ENCODE assay signal across 37 cellular contexts in genomic region chr1:43002766-43003165, GRCh38.
"Had no signal": no experiment of that assay in that cellular context is flagged by ENCODE, and none has a peak within 500 bp of the region (broad histone marks: within the 10 kb centered on the region; RNA-seq: fewer than 3 reads in every experiment).

No MANE protein-coding gene starts in this region.

- H3K27ac Mint-ChIP-seq: activated CD4-positive, alpha-beta memory T cell treated with anti-CD3 and anti-CD28 coated beads, Interleukin-2, amount 10 ng/mL, durations not matched to agents 7 days and 5 days; activated CD4-positive, alpha-beta T cell treated with anti-CD3 and anti-CD28 coated beads for 36 hours; activated CD4-positive, alpha-beta T cell treated with anti-CD3 and anti-CD28 coated beads, Interleukin-2, amount 10 ng/mL, durations not matched to agents 7 days and 5 days; activated CD8-positive, alpha-beta memory T cell treated with anti-CD3 and anti-CD28 coated beads, Interleukin-2, amount 10 ng/mL, durations not matched to agents 7 days and 5 days; activated CD8-positive, alpha-beta T cell treated with anti-CD3 and anti-CD28 coated beads, Interleukin-2, amount 10 ng/mL, durations not matched to agents 7 days and 5 days; activated naive CD4-positive, alpha-beta T cell treated with anti-CD3 and anti-CD28 coated beads, Interleukin-2, amount 10 ng/mL, durations not matched to agents 7 days and 5 days; activated naive CD4-positive, alpha-beta T cell treated with anti-CD3 and anti-CD28 coated beads, Interleukin-2, amount 50 U/mL, for 24 hours; activated naive CD8-positive, alpha-beta T cell; activated naive CD8-positive, alpha-beta T cell treated with anti-CD3 and anti-CD28 coated beads, Interleukin-2, amount 10 ng/mL, durations not matched to agents 7 days and 5 days; activated naive CD8-positive, alpha-beta T cell treated with anti-CD3 and anti-CD28 coated beads, Interleukin-2, amount 50 U/mL, for 24 hours; activated T-cell treated with anti-CD3 and anti-CD28 coated beads, Interleukin-2, amount 50 U/mL, for 24 hours; activated T-helper 2 cell treated with anti-CD3 and anti-CD28 coated beads, Interferon-gamma antibody, Interleukin-2, Interleukin-4, amounts not matched to agents 10 μg/mL and 5 μg/mL and 100 μg/mL, durations not matched to agents 14 hours and 24 hours and 36 hours; T-helper 1 cell treated with Interleukin-12 subunit alpha and Interleukin-12 subunit beta and Interleukin-4 antibody, amounts not matched to agents 30 μg/mL and 1 μg/mL, for 36 hours; T-helper 2 cell treated with Interferon-gamma antibody and Interleukin-4, amounts not matched to agents 5 μg/mL and 100 μg/mL, for 36 hours; WTC11 had no signal

- H3K9me3 Mint-ChIP-seq: activated CD4-positive, alpha-beta memory T cell treated with anti-CD3 and anti-CD28 coated beads, Interleukin-2, amount 10 ng/mL, durations not matched to agents 7 days and 5 days; activated CD4-positive, alpha-beta T cell treated with anti-CD3 and anti-CD28 coated beads, Interleukin-2, amount 10 ng/mL, durations not matched to agents 7 days and 5 days; activated naive CD4-positive, alpha-beta T cell treated with anti-CD3 and anti-CD28 coated beads, Interleukin-2, amount 10 ng/mL, durations not matched to agents 7 days and 5 days; activated naive CD4-positive, alpha-beta T cell treated with anti-CD3 and anti-CD28 coated beads, Interleukin-2, amount 50 U/mL, for 24 hours; activated naive CD8-positive, alpha-beta T cell treated with anti-CD3 and anti-CD28 coated beads, Interleukin-2, amount 10 ng/mL, durations not matched to agents 7 days and 5 days; activated naive CD8-positive, alpha-beta T cell treated with anti-CD3 and anti-CD28 coated beads, Interleukin-2, amount 50 U/mL, for 24 hours; activated T-cell treated with anti-CD3 and anti-CD28 coated beads, Interleukin-2, amount 50 U/mL, for 24 hours; activated T-helper 2 cell treated with anti-CD3 and anti-CD28 coated beads, Interferon-gamma antibody, Interleukin-2, Interleukin-4, amounts not matched to agents 10 μg/mL and 5 μg/mL and 100 μg/mL, durations not matched to agents 14 hours and 24 hours and 36 hours; T-helper 1 cell treated with Interleukin-12 subunit alpha and Interleukin-12 subunit beta and Interleukin-4 antibody, amounts not matched to agents 30 μg/mL and 1 μg/mL, for 36 hours; T-helper 2 cell treated with Interferon-gamma antibody and Interleukin-4, amounts not matched to agents 5 μg/mL and 100 μg/mL, for 36 hours had no signal

- FAIRE-seq: TTC549 had no signal

- ATAC-seq: activated CD4-positive, alpha-beta T cell treated with anti-CD3 and anti-CD28 coated beads for 36 hours; activated CD4-positive, CD25-positive, alpha-beta regulatory T cell treated with anti-CD3 and anti-CD28 coated beads, Interleukin-2, amount 50 U/mL, for 24 hours; activated CD8-positive, alpha-beta memory T cell treated with anti-CD3 and anti-CD28 coated beads, Interleukin-2, amount 10 ng/mL, durations not matched to agents 7 days and 5 days; activated CD8-positive, alpha-beta T cell treated with anti-CD3 and anti-CD28 coated beads, Interleukin-2, amount 10 ng/mL, durations not matched to agents 7 days and 5 days; activated naive CD8-positive, alpha-beta T cell treated with anti-CD3 and anti-CD28 coated beads, Interleukin-2, amount 50 U/mL, for 24 hours; WTC11 had no signal

- H3K27me3 Mint-ChIP-seq: activated CD4-positive, alpha-beta memory T cell treated with anti-CD3 and anti-CD28 coated beads, Interleukin-2, amount 10 ng/mL, durations not matched to agents 7 days and 5 days; activated CD4-positive, alpha-beta T cell treated with anti-CD3 and anti-CD28 coated beads for 36 hours; activated CD4-positive, alpha-beta T cell treated with anti-CD3 and anti-CD28 coated beads, Interleukin-2, amount 10 ng/mL, durations not matched to agents 7 days and 5 days; activated CD8-positive, alpha-beta memory T cell treated with anti-CD3 and anti-CD28 coated beads, Interleukin-2, amount 10 ng/mL, durations not matched to agents 7 days and 5 days; activated naive CD4-positive, alpha-beta T cell treated with anti-CD3 and anti-CD28 coated beads, Interleukin-2, amount 50 U/mL, for 24 hours; activated naive CD8-positive, alpha-beta T cell; activated naive CD8-positive, alpha-beta T cell treated with anti-CD3 and anti-CD28 coated beads, Interleukin-2, amount 10 ng/mL, durations not matched to agents 7 days and 5 days; activated T-cell treated with anti-CD3 and anti-CD28 coated beads, Interleukin-2, amount 50 U/mL, for 24 hours had no signal

- H3K9me3 ChIP-seq: ascending aorta, breast epithelium had no signal

- H3K4me3 Mint-ChIP-seq: activated CD4-positive, alpha-beta memory T cell treated with anti-CD3 and anti-CD28 coated beads, Interleukin-2, amount 10 ng/mL, durations not matched to agents 7 days and 5 days; activated CD4-positive, alpha-beta T cell treated with anti-CD3 and anti-CD28 coated beads for 36 hours; activated CD4-positive, alpha-beta T cell treated with anti-CD3 and anti-CD28 coated beads, Interleukin-2, amount 10 ng/mL, durations not matched to agents 7 days and 5 days; activated CD8-positive, alpha-beta memory T cell treated with anti-CD3 and anti-CD28 coated beads, Interleukin-2, amount 10 ng/mL, durations not matched to agents 7 days and 5 days; activated CD8-positive, alpha-beta T cell treated with anti-CD3 and anti-CD28 coated beads, Interleukin-2, amount 10 ng/mL, durations not matched to agents 7 days and 5 days; activated naive CD4-positive, alpha-beta T cell treated with anti-CD3 and anti-CD28 coated beads, Interleukin-2, amount 10 ng/mL, durations not matched to agents 7 days and 5 days; activated naive CD4-positive, alpha-beta T cell treated with anti-CD3 and anti-CD28 coated beads, Interleukin-2, amount 50 U/mL, for 24 hours; activated naive CD8-positive, alpha-beta T cell; activated naive CD8-positive, alpha-beta T cell treated with anti-CD3 and anti-CD28 coated beads, Interleukin-2, amount 10 ng/mL, durations not matched to agents 7 days and 5 days; activated naive CD8-positive, alpha-beta T cell treated with anti-CD3 and anti-CD28 coated beads, Interleukin-2, amount 50 U/mL, for 24 hours; activated T-cell treated with anti-CD3 and anti-CD28 coated beads, Interleukin-2, amount 50 U/mL, for 24 hours; T-helper 1 cell treated with Interleukin-12 subunit alpha and Interleukin-12 subunit beta and Interleukin-4 antibody, amounts not matched to agents 30 μg/mL and 1 μg/mL, for 36 hours; T-helper 2 cell treated with Interferon-gamma antibody and Interleukin-4, amounts not matched to agents 5 μg/mL and 100 μg/mL, for 36 hours; WTC11 had no signal

- H3K27me3 ChIP-seq: ascending aorta, brain microvascular endothelial cell, breast epithelium had no signal

- H3K4me3 ChIP-seq: ascending aorta, breast epithelium had no signal

- H3K4me1 ChIP-seq: ascending aorta, breast epithelium had no signal

- H3K27ac ChIP-seq: ascending aorta, brain microvascular endothelial cell, breast epithelium, WERI-Rb-1 had no signal

- H3K4me1 Mint-ChIP-seq: activated CD4-positive, alpha-beta memory T cell treated with anti-CD3 and anti-CD28 coated beads, Interleukin-2, amount 10 ng/mL, durations not matched to agents 7 days and 5 days; activated CD4-positive, alpha-beta T cell treated with anti-CD3 and anti-CD28 coated beads for 36 hours; activated CD4-positive, alpha-beta T cell treated with anti-CD3 and anti-CD28 coated beads, Interleukin-2, amount 10 ng/mL, durations not matched to agents 7 days and 5 days; activated naive CD4-positive, alpha-beta T cell treated with anti-CD3 and anti-CD28 coated beads, Interleukin-2, amount 50 U/mL, for 24 hours had no signal

- H3K36me3 Mint-ChIP-seq: activated CD8-positive, alpha-beta memory T cell treated with anti-CD3 and anti-CD28 coated beads, Interleukin-2, amount 10 ng/mL, durations not matched to agents 7 days and 5 days; activated naive CD4-positive, alpha-beta T cell treated with anti-CD3 and anti-CD28 coated beads, Interleukin-2, amount 10 ng/mL, durations not matched to agents 7 days and 5 days; activated naive CD4-positive, alpha-beta T cell treated with anti-CD3 and anti-CD28 coated beads, Interleukin-2, amount 50 U/mL, for 24 hours; activated naive CD8-positive, alpha-beta T cell; activated naive CD8-positive, alpha-beta T cell treated with anti-CD3 and anti-CD28 coated beads, Interleukin-2, amount 10 ng/mL, durations not matched to agents 7 days and 5 days had no signal

- DNase-seq: activated CD4-positive, alpha-beta memory T cell treated with anti-CD3 and anti-CD28 coated beads, Interleukin-2, amount 10 ng/mL, durations not matched to agents 7 days and 5 days; activated CD4-positive, alpha-beta T cell treated with anti-CD3 and anti-CD28 coated beads for 1 hour; activated CD4-positive, alpha-beta T cell treated with anti-CD3 and anti-CD28 coated beads for 36 hours; activated CD4-positive, alpha-beta T cell treated with anti-CD3 and anti-CD28 coated beads for 48 hours; activated CD4-positive, alpha-beta T cell treated with anti-CD3 and anti-CD28 coated beads, Interleukin-2, amount 10 ng/mL, durations not matched to agents 7 days and 5 days; activated CD4-positive, alpha-beta T cell treated with anti-CD3 and anti-CD28 coated beads, Interleukin-2, amount 50 U/mL, for 48 hours; activated CD4-positive, CD25-positive, alpha-beta regulatory T cell; activated CD8-positive, alpha-beta memory T cell treated with anti-CD3 and anti-CD28 coated beads for 24 hours; activated CD8-positive, alpha-beta memory T cell treated with anti-CD3 and anti-CD28 coated beads, Interleukin-2, amount 10 ng/mL, durations not matched to agents 7 days and 5 days; activated CD8-positive, alpha-beta memory T cell treated with anti-CD3 and anti-CD28 coated beads, Interleukin-2, amount 50 U/mL, for 48 hours; activated CD8-positive, alpha-beta T cell treated with anti-CD3 and anti-CD28 coated beads, Interleukin-2, amount 10 ng/mL, durations not matched to agents 7 days and 5 days; activated effector memory CD4-positive, alpha-beta T cell treated with Interleukin-2 at 50 U/mL for 16 hours; activated gamma-delta T cell; activated naive CD4-positive, alpha-beta T cell treated with anti-CD3 and anti-CD28 coated beads, Interleukin-2, amount 10 ng/mL, durations not matched to agents 7 days and 5 days; activated naive CD4-positive, alpha-beta T cell treated with Interleukin-2 at 50 U/mL for 16 hours; activated naive CD8-positive, alpha-beta T cell treated with anti-CD3 and anti-CD28 coated beads, Interleukin-2, amount 10 ng/mL, durations not matched to agents 7 days and 5 days; activated naive CD8-positive, alpha-beta T cell treated with anti-CD3 and anti-CD28 coated beads, Interleukin-2, amount 50 U/mL, for 24 hours; activated T-cell treated with anti-CD3 and anti-CD28 coated beads, Interleukin-2, amount 50 U/mL, for 24 hours; activated T-cell treated with anti-CD3 and anti-CD28 coated beads, Interleukin-2, amount 50 U/mL, for 48 hours; amygdala; anterior cingulate cortex; brain microvascular endothelial cell; central memory CD4-positive, alpha-beta T cell; T-helper 1 cell; T-helper 2 cell; T-helper 9 cell; WERI-Rb-1 had no signal

- H3K36me3 ChIP-seq: ascending aorta, brain microvascular endothelial cell, breast epithelium, WERI-Rb-1 had no signal
